Comparison of ENCODE assay signal across 9 cellular contexts in genomic region chr22:31085928-31086327, GRCh38. TPM values are rescaled to one million over a fixed set of nuclear protein-coding genes. Genes with fewer than 3 reads are reported as not detected.
DNase-seq lines count a peak whose midpoint lies in the region; ATAC-seq and TF ChIP-seq lines count a peak whose summit lies in the region.
"Had no signal": no experiment of that assay in that cellular context is flagged by ENCODE, and none has a peak within 500 bp of the region (broad histone marks: within the 10 kb centered on the region; RNA-seq: fewer than 3 reads in every experiment).

No MANE protein-coding gene starts in this region.

- H3K27me3 ChIP-seq in foreskin keratinocyte (no peaks in the 10 kb centered on the region), skeletal muscle satellite cell (ENCODE audit: control insufficient read depth, insufficient read depth, low read length) (no peaks in the 10 kb centered on the region)

- peak overlapping the region; percentile 99 for H3K4me2 ChIP-seq in skeletal muscle satellite cell (ENCODE audit: low read length)

- H3K9me3 ChIP-seq in T-helper 17 cell (ENCODE audit: control insufficient read depth, low read length, poor library complexity, severe bottlenecking) (no peaks in the 10 kb centered on the region), skeletal muscle satellite cell (replicated peaks; ENCODE audit: low read length) (no peaks in the 10 kb centered on the region)

- H3K4me3 ChIP-seq in skeletal muscle satellite cell (ENCODE audit: low read length), result peak overlapping the region; percentile 86

- peaks cover 67% of the 10 kb centered on the region for H3K36me3 ChIP-seq in skeletal muscle satellite cell (ENCODE audit: insufficient read depth, low read length)

- H3K4me1 ChIP-seq in foreskin keratinocyte (peaks cover 14% of the 10 kb centered on the region), skeletal muscle satellite cell (ENCODE audit: control insufficient read depth, insufficient read depth, low read length) (peaks cover 47% of the 10 kb centered on the region)

- H3K4me1 Mint-ChIP-seq in T-helper 17 cell, result peaks cover 28% of the 10 kb centered on the region

- in situ Hi-C loops in GM13977 (cut with MboI; ENCODE audit: low pct_unique_long_range_greater_than_20kb, low sequenced_read_pairs, unreplicated experiment), result loop anchor here (10.0 kb wide), 1 partner anchor 321 kb away; no protein-coding TSS in a partner anchor

- H3K9ac ChIP-seq in skeletal muscle satellite cell (ENCODE audit: low read depth, low read length), result peak overlapping the region; percentile 95

- peak overlapping the region; percentile 63 for H3K27ac ChIP-seq in foreskin keratinocyte

- no peaks in the 10 kb centered on the region for H3K36me3 Mint-ChIP-seq in T-helper 17 cell (ENCODE audit: low read depth)

- H3K27me3 Mint-ChIP-seq in T-helper 17 cell, result no peaks in the 10 kb centered on the region

- TF ChIP-seq CTCF in GM13977 (IDR thresholded peaks at IDR 0.05; ENCODE audit: extremely low read depth, insufficient read depth, missing control alignments) (no peak), foreskin keratinocyte (conservative IDR thresholded peaks at IDR 0.05) (no peak)

- no peak overlapping the region for H3K27ac Mint-ChIP-seq in T-helper 17 cell

- ATAC-seq in T-helper 17 cell (no peak), foreskin keratinocyte (no peak), HG02973 (IDR thresholded peaks at IDR 0.05; ENCODE audit: unreplicated experiment) (no peak), GM18858 (IDR thresholded peaks at IDR 0.05; ENCODE audit: unreplicated experiment) (no peak)

- DNase-seq in GM13977 (ENCODE audit: low spot score) (peak; percentile 17), T-helper 17 cell (no peak), foreskin keratinocyte (no peak), activated gamma-delta T cell treated with Interleukin-2 at 50 U/mL for 16 hours (no peak), LoVo (ENCODE audit: low spot score) (no peak)

- H3K4me3 Mint-ChIP-seq in T-helper 17 cell, result peak overlapping the region; percentile 85

RNA-seq across cellular contexts. Expression of gene SMTN, which starts 4.8 kb away (rescaled TPM):
- 1 to 10 TPM; 1.8 to 4.9 TPM for total RNA-seq in T-helper 17 cell
- 214 and 236 TPM in 2 replicates for total RNA-seq in foreskin keratinocyte
- polyA plus RNA-seq in foreskin keratinocyte, result 186 and 201 TPM in 2 replicates
- 175 and 203 TPM in 2 replicates for total RNA-seq in skeletal muscle satellite cell (2012; rRNA removed)

RNA-seq across cellular contexts. Expression of gene SELENOM, which starts 21.4 kb away (rescaled TPM):
- total RNA-seq in T-helper 17 cell, result 10 to 100 TPM; 33.2 to 54.8 TPM
- total RNA-seq in foreskin keratinocyte, result 5.7 and 15.5 TPM in 2 replicates
- 10.7 and 32.2 TPM in 2 replicates for polyA plus RNA-seq in foreskin keratinocyte
- 128 and 200 TPM in 2 replicates for total RNA-seq in skeletal muscle satellite cell (2012; rRNA removed)

RNA-seq across cellular contexts. Expression of gene INPP5J, which starts 36.8 kb away (rescaled TPM):
- under 1 TPM in 1 of 2 donors, not detected in 1; 0.25 TPM for total RNA-seq in T-helper 17 cell
- 1.3 TPM in 2 replicates for total RNA-seq in foreskin keratinocyte
- 1.1 and 1.3 TPM in 2 replicates for polyA plus RNA-seq in foreskin keratinocyte
- 0.22 and 0.51 TPM in 2 replicates for total RNA-seq in skeletal muscle satellite cell (2012; rRNA removed)

RNA-seq across cellular contexts. Expression of gene PLA2G3, which starts 54.4 kb away (rescaled TPM):
- total RNA-seq in T-helper 17 cell (not detected), foreskin keratinocyte (0.71 and 0.92 TPM in 2 replicates)
- 0.65 and 0.84 TPM in 2 replicates for polyA plus RNA-seq in foreskin keratinocyte
- 0.25 TPM in 1 of 2 replicates, not detected in the other for total RNA-seq in skeletal muscle satellite cell (2012; rRNA removed)
- total RNA-seq: HT-29 had no signal

Comparison
In these comparisons a context has a peak if more than half of its experiments do, and no peak if none do; other contexts are left out.
1. RNA of gene SMTN, which starts 4.8 kb away (total RNA-seq): 214 to 236 TPM in foreskin keratinocyte; 1.8 to 4.9 TPM in T-helper 17 cell; every median in the first group is over 10 times any median in the second.